11 cellular contexts compared by ENCODE assay signal in genomic region chr1:179126338-179127060, GRCh38. TPM values are rescaled to one million over a fixed set of nuclear protein-coding genes. Genes with fewer than 3 reads are reported as not detected.
A peak's percentile ranks its signal among the peaks of the same experiment; 100 is the strongest.
DNase-seq lines count a peak whose midpoint lies in the region; ATAC-seq and TF ChIP-seq lines count a peak whose summit lies in the region.
"Had no signal": no experiment of that assay in that cellular context is flagged by ENCODE, and none has a peak within 500 bp of the region (broad histone marks: within the 10 kb centered on the region; RNA-seq: fewer than 3 reads in every experiment).

No MANE protein-coding gene starts in this region.

- BruUV-seq in PC-9 (replicated peaks; lab: Mats Ljungman, UMichigan), result no TSS peak

- TF ChIP-seq POLR2A in esophagus squamous epithelium (IDR thresholded peaks at IDR 0.05), result no peak

- ATAC-seq in HG02970 (IDR thresholded peaks at IDR 0.05; ENCODE audit: low FRiP score, unreplicated experiment), result no peak

- TF ChIP-seq CTCF in PC-9 (conservative IDR thresholded peaks at IDR 0.05), result no peak
- TF ChIP-seq CTCF in esophagus squamous epithelium (IDR thresholded peaks at IDR 0.05), result no peak

- H2AFZ ChIP-seq in PC-9, result no peak overlapping the region

- intact Hi-C loops in PC-9 (cut with micrococcal nuclease; ENCODE audit: unreplicated experiment) (loop anchor here (5.0 kb wide), 1 partner anchor 51 kb away; no protein-coding TSS in a partner anchor), esophagus squamous epithelium (cut with DNase I) (no loop called here)

- peaks cover 38% of the 10 kb centered on the region for H3K79me2 ChIP-seq in PC-9 (ENCODE audit: low read depth)

- H3K27ac ChIP-seq in PC-9, result peak overlapping the region; percentile 99; the same call in 1 of the 2 replicates
- H3K27ac ChIP-seq in esophagus squamous epithelium, result peak overlapping the region in 3 of 4 donors; percentile 22 to 48 (median 26)

- POLR2A ChIA-PET in PC-9 (lab: Charles Lee; ENCODE audit: unreplicated experiment), result no interaction called here

- H3K4me1 ChIP-seq in PC-9 (replicated peaks; ENCODE audit: insufficient read depth) (peaks cover 35% of the 10 kb centered on the region), esophagus squamous epithelium (peaks cover 0 to 28% (median 8%) of the 10 kb centered on the region in 3 donors)

- H3K9me2 ChIP-seq in PC-9 (ENCODE audit: insufficient read depth), result no peaks in the 10 kb centered on the region

- DNase-seq in A172 (ENCODE audit: low spot score), result peak; percentile 44
- no peak for DNase-seq in PC-9
- no peak for DNase-seq in esophagus squamous epithelium (lab: John Stamatoyannopoulos, UW)
- DNase-seq in myocyte (ENCODE audit: low read depth), result peak; percentile 43
- DNase-seq in COLO668 (lab: John Stamatoyannopoulos, UW; ENCODE audit: unreplicated experiment), result no peak
- DNase-seq in stimulated activated CD4-positive, alpha-beta T cell treated with anti-CD3 and anti-CD28 coated beads, Interleukin-2, amount 100 ng/mL, for 48 hours, result no peak
- DNase-seq in stimulated activated CD4-positive, alpha-beta T cell treated with anti-CD3 and anti-CD28 coated beads, Interleukin-4, amount 100 ng/mL, for 1 hour, result no peak
- DNase-seq: DMS79 treated with DMSO at 0.1 percent for 48 hours; effector CD4-positive, alpha-beta T cell; SW 1271 had no signal

- H3K4me3 ChIP-seq in PC-9, result no peak overlapping the region
- no peak overlapping the region for H3K4me3 ChIP-seq in esophagus squamous epithelium

- H3K4me2 ChIP-seq in PC-9, result peak overlapping the region; percentile 6; the same call in 1 of the 2 replicates

- no peaks in the 10 kb centered on the region for H4K20me1 ChIP-seq in PC-9 (ENCODE audit: insufficient read depth)

- CTCF ChIA-PET in PC-9 (lab: Charles Lee), result no interaction called here

- H3K36me3 ChIP-seq in PC-9 (ENCODE audit: low read depth) (peaks cover 48% of the 10 kb centered on the region), esophagus squamous epithelium (peaks cover 0 to 26% (median 0%) of the 10 kb centered on the region in 3 donors)

- no peaks in the 10 kb centered on the region for H3K27me3 ChIP-seq in PC-9 (ENCODE audit: insufficient read depth, low read depth)
- no peaks in the 10 kb centered on the region for H3K27me3 ChIP-seq in esophagus squamous epithelium

- 77 to 83% methylated on average over 6 to 8 of the region's 8 CpGs for WGBS in esophagus squamous epithelium, 2 donors

- no peaks in the 10 kb centered on the region for H3K9me3 ChIP-seq in PC-9 (ENCODE audit: insufficient read depth, low read depth)
- no peaks in the 10 kb centered on the region for H3K9me3 ChIP-seq in esophagus squamous epithelium

- H3F3A ChIP-seq in PC-9 (ENCODE audit: insufficient read depth, low read depth), result peaks cover 37% of the 10 kb centered on the region

RNA-seq across cellular contexts. Expression of gene TOR3A, which starts 44.6 kb away (rescaled TPM):
- total RNA-seq in A172 (2014; rRNA removed; shearing (Covaris generic)), result 49.2 and 65.1 TPM in 2 replicates
- total RNA-seq in PC-9 (2021), result 31.6 and 35.6 TPM in 2 replicates
- total RNA-seq in esophagus squamous epithelium, result 10 to 100 TPM; 31.9 to 48.8 (median 34.4) TPM
- total RNA-seq in myocyte, result 64.2 and 94.8 TPM in 2 replicates
- 38.8 TPM for polyA plus RNA-seq in myocyte (2012)

Comparison
In these comparisons a context has a peak if more than half of its experiments do, and no peak if none do; other contexts are left out.
1. DNase-seq: peak in A172 (single experiment) and myocyte (single experiment); none in PC-9 (0 of 2), esophagus squamous epithelium (single experiment), COLO668 (single experiment), stimulated activated CD4-positive, alpha-beta T cell treated with anti-CD3 and anti-CD28 coated beads, Interleukin-2, amount 100 ng/mL, for 48 hours (0 of 2) and stimulated activated CD4-positive, alpha-beta T cell treated with anti-CD3 and anti-CD28 coated beads, Interleukin-4, amount 100 ng/mL, for 1 hour (single experiment).